In genomic region chr6:40349092-40349491, GRCh38 we compare ENCODE assay signal across 14 cellular contexts.
DNase-seq lines count a peak whose midpoint lies in the region; ATAC-seq and TF ChIP-seq lines count a peak whose summit lies in the region.
"Had no signal": no experiment of that assay in that cellular context is flagged by ENCODE, and none has a peak within 500 bp of the region (broad histone marks: within the 10 kb centered on the region; RNA-seq: fewer than 3 reads in every experiment).

No MANE protein-coding gene starts in this region.

- no peak overlapping the region for H3K56ac ChIP-seq in H9 (ENCODE audit: insufficient read length, low read depth, low read length)

- H3K79me2 ChIP-seq in H9 (ENCODE audit: insufficient read depth, low read length) (no peaks in the 10 kb centered on the region), smooth muscle cell (ENCODE audit: low read depth) (no peaks in the 10 kb centered on the region)

- no peak overlapping the region for H2BK5ac ChIP-seq in H9 (ENCODE audit: insufficient read length, low read length)

- no peaks in the 10 kb centered on the region for H3K79me1 ChIP-seq in H9 (ENCODE audit: insufficient read depth, low read depth, low read length, poor library complexity, severe bottlenecking)

- H3K27ac ChIP-seq in H9 (ENCODE audit: insufficient read length, low read depth, low read length) (no peak overlapping the region), RWPE2 (ENCODE audit: poor library complexity, severe bottlenecking) (no peak overlapping the region), smooth muscle cell (ENCODE audit: low read depth) (peak overlapping the region; percentile 55)
- H3K27ac ChIP-seq: esophagus squamous epithelium, transverse colon had no signal

- 0 out of 3 replicates have a peak, but pooled peaks have one; percentile 19 for ATAC-seq in RWPE2 (ENCODE audit: low read depth)
- no peak for ATAC-seq in GM19397 (IDR thresholded peaks at IDR 0.05; ENCODE audit: unreplicated experiment)
- no peak for ATAC-seq in activated CD8-positive, alpha-beta memory T cell treated with anti-CD3 and anti-CD28 coated beads, Interleukin-2, amount 10 ng/mL, durations not matched to agents 7 days and 5 days
- ATAC-seq: activated T-cell treated with anti-CD3 and anti-CD28 coated beads, Interleukin-2, amount 50 U/mL, for 4 hours had no signal

- H3K4me2 ChIP-seq in H9 (ENCODE audit: insufficient read depth, insufficient read length, low read length) (no peak overlapping the region), smooth muscle cell (peak overlapping the region; percentile 47)

- H3F3A ChIP-seq in smooth muscle cell (ENCODE audit: low read depth), result no peaks in the 10 kb centered on the region

- H3K18ac ChIP-seq in H9 (ENCODE audit: insufficient read length, low read depth, low read length), result no peak overlapping the region

- H3K9ac ChIP-seq in H9 (ENCODE audit: extremely low read depth, insufficient read length, low read length) (no peak overlapping the region), smooth muscle cell (ENCODE audit: low read depth) (no peak overlapping the region)

- no peak overlapping the region for H2BK120ac ChIP-seq in H9 (ENCODE audit: low read depth, low read length, poor library complexity, severe bottlenecking)

- DNase-seq in H9 (peak; percentile 27), RWPE2 (ENCODE audit: low spot score) (no peak), islet precursor cell (peak; percentile 90), smooth muscle cell (lab: John Stamatoyannopoulos, UW; ENCODE audit: unreplicated experiment) (peak; percentile 19), SK-N-DZ (ENCODE audit: low spot score) (no peak), NCI-H187 (lab: John Stamatoyannopoulos, UW) (no peak)
- DNase-seq in activated CD8-positive, alpha-beta memory T cell treated with anti-CD3 and anti-CD28 coated beads, Interleukin-2, amount 10 ng/mL, durations not matched to agents 7 days and 5 days, result no peak
- DNase-seq: activated CD4-positive, alpha-beta T cell treated with anti-CD3 and anti-CD28 coated beads for 1 hour; activated T-cell treated with anti-CD3 and anti-CD28 coated beads, Interleukin-2, amount 50 U/mL, for 4 hours; esophagus squamous epithelium; MV-4-11; T-helper 1 cell; transverse colon had no signal

- peaks cover 3% of the 10 kb centered on the region for H3K23me2 ChIP-seq in H9 (ENCODE audit: insufficient read length, low read depth, low read length, poor library complexity, severe bottlenecking)

- H3K4me1 Mint-ChIP-seq in H9, result peaks cover 23 to 26% of the 10 kb centered on the region in 2 experiments
- no peaks in the 10 kb centered on the region for H3K4me1 Mint-ChIP-seq in activated CD8-positive, alpha-beta memory T cell treated with anti-CD3 and anti-CD28 coated beads, Interleukin-2, amount 10 ng/mL, durations not matched to agents 7 days and 5 days

- H2BK20ac ChIP-seq in H9 (ENCODE audit: low read depth, low read length, poor library complexity, severe bottlenecking), result no peak overlapping the region

- no CpG with 5 or more reads among the region's 6 CpGs for WGBS in H9 (ENCODE audit: extremely low coverage, insufficient read length, low lambda C conversion rate)
- 10% methylated on average over 5 of the region's 6 CpGs for WGBS in smooth muscle cell (ENCODE audit: low lambda C conversion rate)

- H3K4ac ChIP-seq in H9 (ENCODE audit: low read depth, low read length), result no peak overlapping the region

- CTCF ChIA-PET in activated CD8-positive, alpha-beta memory T cell treated with anti-CD3 and anti-CD28 coated beads, Interleukin-2, amount 10 ng/mL, durations not matched to agents 7 days and 5 days (lab: Charles Lee), result no interaction called here

- H2BK15ac ChIP-seq in H9 (ENCODE audit: low read depth, low read length), result no peak overlapping the region

- no peak overlapping the region for H2AK5ac ChIP-seq in H9 (ENCODE audit: insufficient read length, low read length)

- H3K4me1 ChIP-seq in H9 (ENCODE audit: insufficient read depth, low read length) (peaks cover 16% of the 10 kb centered on the region; the same call in 1 of the 2 replicates), RWPE2 (ENCODE audit: insufficient read depth, poor library complexity, severe bottlenecking) (no peaks in the 10 kb centered on the region), smooth muscle cell (ENCODE audit: low read depth) (peaks cover 25% of the 10 kb centered on the region)
- H3K4me1 ChIP-seq: esophagus squamous epithelium, transverse colon had no signal

- H4K5ac ChIP-seq in H9 (ENCODE audit: insufficient read length, low read depth, low read length), result no peak overlapping the region

- H3K27me3 Mint-ChIP-seq in H9 (ENCODE audit: low read depth), result no peaks in the 10 kb centered on the region; the same call in 1 of the 2 replicates
- peaks cover 3% of the 10 kb centered on the region for H3K27me3 Mint-ChIP-seq in activated CD8-positive, alpha-beta memory T cell treated with anti-CD3 and anti-CD28 coated beads, Interleukin-2, amount 10 ng/mL, durations not matched to agents 7 days and 5 days

- H3K27ac Mint-ChIP-seq in H9, result peak overlapping the region in 1 of 3 experiments; percentile 61; a peak in 3 of 7 replicates
- H3K27ac Mint-ChIP-seq in activated CD8-positive, alpha-beta memory T cell treated with anti-CD3 and anti-CD28 coated beads, Interleukin-2, amount 10 ng/mL, durations not matched to agents 7 days and 5 days, result no peak overlapping the region

- H3T11ph ChIP-seq in H9 (ENCODE audit: low read length), result no peak overlapping the region

- H3K27me3 ChIP-seq in H9 (ENCODE audit: insufficient read depth, low read length), result no peaks in the 10 kb centered on the region
- H3K27me3 ChIP-seq in RWPE2 (ENCODE audit: insufficient read depth, poor library complexity, severe bottlenecking), result no peaks in the 10 kb centered on the region
- H3K27me3 ChIP-seq in smooth muscle cell (ENCODE audit: low read depth), result no peaks in the 10 kb centered on the region
- H3K27me3 ChIP-seq: esophagus squamous epithelium, transverse colon had no signal

- no peaks in the 10 kb centered on the region for H3K36me3 Mint-ChIP-seq in H9 (ENCODE audit: insufficient read depth in 1 of 3, low read depth in 3 of 3)
- no peaks in the 10 kb centered on the region for H3K36me3 Mint-ChIP-seq in activated CD8-positive, alpha-beta memory T cell treated with anti-CD3 and anti-CD28 coated beads, Interleukin-2, amount 10 ng/mL, durations not matched to agents 7 days and 5 days

- no peak overlapping the region for H4K8ac ChIP-seq in H9 (replicated peaks; ENCODE audit: insufficient read length, low read depth, low read length)

- no peaks in the 10 kb centered on the region for H3K9me3 ChIP-seq in H9 (ENCODE audit: control insufficient read depth, low read depth, low read length)
- H3K9me3 ChIP-seq in RWPE2 (ENCODE audit: severe bottlenecking), result no peaks in the 10 kb centered on the region
- H3K9me3 ChIP-seq in smooth muscle cell (replicated peaks; ENCODE audit: low read depth), result no peaks in the 10 kb centered on the region
- H3K9me3 ChIP-seq: esophagus squamous epithelium, transverse colon had no signal

- TF ChIP-seq CTCF in H9 (conservative IDR thresholded peaks at IDR 0.05) (no peak), RWPE2 (IDR thresholded peaks at IDR 0.05; ENCODE audit: poor library complexity, severe bottlenecking) (no peak), smooth muscle cell (IDR thresholded peaks at IDR 0.05; ENCODE audit: borderline replicate concordance, insufficient read depth, poor library complexity, severe bottlenecking) (no peak)

- H3K4me3 Mint-ChIP-seq in H9, result peak overlapping the region in 1 of 2 experiments; percentile 3; a peak in 1 of 5 replicates
- H3K4me3 Mint-ChIP-seq in activated CD8-positive, alpha-beta memory T cell treated with anti-CD3 and anti-CD28 coated beads, Interleukin-2, amount 10 ng/mL, durations not matched to agents 7 days and 5 days, result no peak overlapping the region
- H3K4me3 Mint-ChIP-seq: activated T-cell treated with anti-CD3 and anti-CD28 coated beads, Interleukin-2, amount 50 U/mL, for 4 hours had no signal

- H3K23ac ChIP-seq in H9 (ENCODE audit: insufficient read length, low read depth, low read length), result no peak overlapping the region

- no peaks in the 10 kb centered on the region; a peak in 1 of 5 replicates for H3K9me3 Mint-ChIP-seq in H9
- no peaks in the 10 kb centered on the region for H3K9me3 Mint-ChIP-seq in activated CD8-positive, alpha-beta memory T cell treated with anti-CD3 and anti-CD28 coated beads, Interleukin-2, amount 10 ng/mL, durations not matched to agents 7 days and 5 days (ENCODE audit: low read depth)
- H3K9me3 Mint-ChIP-seq: activated T-cell treated with anti-CD3 and anti-CD28 coated beads, Interleukin-2, amount 50 U/mL, for 4 hours had no signal

- H4K91ac ChIP-seq in H9 (ENCODE audit: insufficient read length, low read depth, low read length), result no peak overlapping the region

- no peak overlapping the region for H3K4me3 ChIP-seq in RWPE2 (ENCODE audit: severe bottlenecking)
- H3K4me3 ChIP-seq in smooth muscle cell, result no peak overlapping the region
- H3K4me3 ChIP-seq: esophagus squamous epithelium, transverse colon had no signal

- H3K36me3 ChIP-seq in RWPE2 (ENCODE audit: low read depth) (no peaks in the 10 kb centered on the region), smooth muscle cell (ENCODE audit: low read depth) (no peaks in the 10 kb centered on the region)
- H3K36me3 ChIP-seq: esophagus squamous epithelium, transverse colon had no signal

- H4K20me1 ChIP-seq in H9 (ENCODE audit: control insufficient read depth, insufficient read depth, insufficient read length) (no peaks in the 10 kb centered on the region), smooth muscle cell (ENCODE audit: low read depth) (no peaks in the 10 kb centered on the region)

- H2BK12ac ChIP-seq in H9 (ENCODE audit: insufficient read length, low read depth, low read length), result no peak overlapping the region

- no peak overlapping the region for H3K14ac ChIP-seq in H9 (ENCODE audit: insufficient read depth, low read length)

- no peak overlapping the region for H2AFZ ChIP-seq in H9 (ENCODE audit: low read length)
- H2AFZ ChIP-seq in smooth muscle cell (ENCODE audit: low read depth), result no peak overlapping the region

Comparison
In these comparisons a context has a peak if more than half of its experiments do, and no peak if none do; other contexts are left out.
1. DNase-seq: peak in H9 (single experiment), islet precursor cell (single experiment) and smooth muscle cell (single experiment); none in RWPE2 (single experiment), SK-N-DZ (single experiment), NCI-H187 (0 of 2) and activated CD8-positive, alpha-beta memory T cell treated with anti-CD3 and anti-CD28 coated beads, Interleukin-2, amount 10 ng/mL, durations not matched to agents 7 days and 5 days (single experiment).